In genomic region chr17:66970797-66971196, GRCh38 we compare ENCODE assay signal across 16 cellular contexts. TPM values are rescaled to one million over a fixed set of nuclear protein-coding genes. Genes with fewer than 3 reads are reported as not detected.
A peak's percentile ranks its signal among the peaks of the same experiment; 100 is the strongest.
DNase-seq lines count a peak whose midpoint lies in the region; TF ChIP-seq lines count a peak whose summit lies in the region.
"Had no signal": no experiment of that assay in that cellular context is flagged by ENCODE, and none has a peak within 500 bp of the region (broad histone marks: within the 10 kb centered on the region; RNA-seq: fewer than 3 reads in every experiment).

No MANE protein-coding gene starts in this region.

- H3K27ac Mint-ChIP-seq in Caco-2 (ENCODE audit: unreplicated experiment) (peak overlapping the region; percentile 43), neural progenitor cell (peak overlapping the region; percentile 76), type B pancreatic cell (peak overlapping the region; percentile 9)
- H3K27ac Mint-ChIP-seq: CD14-positive monocyte had no signal

- TF ChIP-seq CTCF in Caco-2 (IDR thresholded peaks at IDR 0.05; ENCODE audit: insufficient read depth in 1 of 2, low read depth in 1 of 2, low read length in 1 of 2, severe bottlenecking in 1 of 2, unreplicated experiment in 1 of 2), result no peak
- TF ChIP-seq CTCF in neural progenitor cell (IDR thresholded peaks at IDR 0.05), result no peak
- TF ChIP-seq CTCF in type B pancreatic cell (conservative IDR thresholded peaks at IDR 0.05), result no peak
- no peak for TF ChIP-seq CTCF in MM.1S (IDR thresholded peaks at IDR 0.05; ENCODE audit: low read length)

- H3K36me3 ChIP-seq in Caco-2 (ENCODE audit: control insufficient read depth, insufficient read depth, low read length) (peaks cover 2% of the 10 kb centered on the region; the same call in 1 of the 2 replicates), neural progenitor cell (no peaks in the 10 kb centered on the region), MM.1S (replicated peaks; ENCODE audit: insufficient read depth, low read length) (no peaks in the 10 kb centered on the region)
- H3K36me3 ChIP-seq: BLaER1, HAP-1 had no signal

- H3K27me3 Mint-ChIP-seq in Caco-2 (ENCODE audit: insufficient read depth, unreplicated experiment) (no peaks in the 10 kb centered on the region), neural progenitor cell (ENCODE audit: insufficient read depth, low read depth) (peaks cover 14% of the 10 kb centered on the region), type B pancreatic cell (peaks cover 19% of the 10 kb centered on the region)

- POLR2A ChIA-PET in Caco-2 (lab: Charles Lee), result no interaction called here

- H3K4me3 ChIP-seq in Caco-2 (ENCODE audit: low read depth, low read length) (no peak overlapping the region), neural progenitor cell (no peak overlapping the region), MM.1S (ENCODE audit: low read length) (no peak overlapping the region)
- H3K4me3 ChIP-seq: BLaER1, GM23248, HAP-1 had no signal

- H3K9me3 ChIP-seq in Caco-2 (no peaks in the 10 kb centered on the region), neural progenitor cell (ENCODE audit: low read depth) (no peaks in the 10 kb centered on the region), MM.1S (replicated peaks; ENCODE audit: insufficient read depth, low read length) (no peaks in the 10 kb centered on the region)
- H3K9me3 ChIP-seq: BLaER1, HAP-1 had no signal

- DNase-seq in Caco-2, result no peak
- DNase-seq in caudate nucleus (lab: John Stamatoyannopoulos, UW), result no peak
- no peak for DNase-seq in neural progenitor cell (ENCODE audit: low spot score)
- DNase-seq in type B pancreatic cell (ENCODE audit: extremely low spot score, unreplicated experiment), result no peak
- no peak for DNase-seq in MM.1S
- no peak for DNase-seq in NCI-H69 (lab: John Stamatoyannopoulos, UW)
- no peak for DNase-seq in NCI-H226
- DNase-seq: 8988T; Calu3; CD4-positive, alpha-beta memory T cell; DMS79 treated with DMSO at 0.1 percent for 48 hours; GF-D8; GM23248 had no signal

- CTCF ChIA-PET in Caco-2 (lab: Charles Lee), result interaction anchor here (0.5 to 0.9 kb wide), 2 partner anchors 19 to 127 kb away, joined by 3 read pairs; no protein-coding TSS in a partner anchor

- H3K36me3 Mint-ChIP-seq in Caco-2 (ENCODE audit: insufficient read depth, unreplicated experiment), result peaks cover 7% of the 10 kb centered on the region
- H3K36me3 Mint-ChIP-seq in neural progenitor cell, result peaks cover 30% of the 10 kb centered on the region
- H3K36me3 Mint-ChIP-seq in type B pancreatic cell, result peaks cover 13% of the 10 kb centered on the region
- H3K36me3 Mint-ChIP-seq: CD14-positive monocyte; CD4-positive, alpha-beta memory T cell had no signal

- H3F3A ChIP-seq in neural progenitor cell (ENCODE audit: low read depth), result no peaks in the 10 kb centered on the region
- no peaks in the 10 kb centered on the region for H3F3A ChIP-seq in MM.1S (ENCODE audit: insufficient read depth, low read length)

- peaks cover 40% of the 10 kb centered on the region for H3K4me1 ChIP-seq in Caco-2
- peaks cover 8% of the 10 kb centered on the region for H3K4me1 ChIP-seq in neural progenitor cell
- H3K4me1 ChIP-seq in MM.1S (ENCODE audit: low read length), result peaks cover 11% of the 10 kb centered on the region
- H3K4me1 ChIP-seq: HAP-1 had no signal

- H3K4me1 Mint-ChIP-seq in Caco-2 (ENCODE audit: low read depth, unreplicated experiment), result peaks cover 32% of the 10 kb centered on the region
- peaks cover 58% of the 10 kb centered on the region for H3K4me1 Mint-ChIP-seq in neural progenitor cell
- H3K4me1 Mint-ChIP-seq in type B pancreatic cell (ENCODE audit: unreplicated experiment), result peaks cover 38% of the 10 kb centered on the region

- H3K9ac ChIP-seq in neural progenitor cell (no peak overlapping the region), MM.1S (ENCODE audit: low read length) (no peak overlapping the region)
- H3K9ac ChIP-seq: BLaER1, GM23248 had no signal

- peaks cover 15% of the 10 kb centered on the region for H4K20me1 ChIP-seq in neural progenitor cell (ENCODE audit: low read depth)
- no peaks in the 10 kb centered on the region for H4K20me1 ChIP-seq in MM.1S (ENCODE audit: insufficient read depth, low read length)

- H3K9me3 Mint-ChIP-seq in Caco-2 (ENCODE audit: unreplicated experiment), result no peaks in the 10 kb centered on the region
- no peaks in the 10 kb centered on the region for H3K9me3 Mint-ChIP-seq in neural progenitor cell
- no peaks in the 10 kb centered on the region for H3K9me3 Mint-ChIP-seq in type B pancreatic cell
- H3K9me3 Mint-ChIP-seq: CD4-positive, alpha-beta memory T cell had no signal

- no peaks in the 10 kb centered on the region for H3K9me2 ChIP-seq in MM.1S (replicated peaks; ENCODE audit: insufficient read depth, low read length)

- H3K27me3 ChIP-seq in Caco-2 (replicated peaks; ENCODE audit: control insufficient read depth, insufficient read depth, low read length), result no peaks in the 10 kb centered on the region
- peaks cover 37% of the 10 kb centered on the region for H3K27me3 ChIP-seq in neural progenitor cell
- peaks cover 37% of the 10 kb centered on the region for H3K27me3 ChIP-seq in MM.1S (replicated peaks; ENCODE audit: insufficient read depth, low read length)

- H3K27ac ChIP-seq in caudate nucleus (ENCODE audit: low read depth, low read length) (peak overlapping the region; percentile 16), neural progenitor cell (no peak overlapping the region), MM.1S (ENCODE audit: low read length) (no peak overlapping the region)
- H3K27ac ChIP-seq: BLaER1, GM23248 had no signal

- BruUV-seq in Caco-2 (replicated peaks; lab: Mats Ljungman, UMichigan), result no TSS peak

- H3K4me2 ChIP-seq in neural progenitor cell (no peak overlapping the region), MM.1S (ENCODE audit: low read depth, low read length) (no peak overlapping the region)

- H2AFZ ChIP-seq in neural progenitor cell (replicated peaks), result no peak overlapping the region
- H2AFZ ChIP-seq in MM.1S (ENCODE audit: low read length), result no peak overlapping the region
- H2AFZ ChIP-seq: GM23248 had no signal

- no peaks in the 10 kb centered on the region for H3K79me2 ChIP-seq in neural progenitor cell (ENCODE audit: low read depth)
- no peaks in the 10 kb centered on the region for H3K79me2 ChIP-seq in MM.1S (ENCODE audit: low read length)

- intact Hi-C loops in Caco-2 (cut with micrococcal nuclease; ENCODE audit: unreplicated experiment), result no loop called here

- no peak overlapping the region for H3K4me3 Mint-ChIP-seq in Caco-2 (ENCODE audit: unreplicated experiment)
- no peak overlapping the region for H3K4me3 Mint-ChIP-seq in neural progenitor cell
- H3K4me3 Mint-ChIP-seq in type B pancreatic cell, result no peak overlapping the region
- H3K4me3 Mint-ChIP-seq: CD4-positive, alpha-beta memory T cell had no signal

RNA-seq across cellular contexts. Expression of gene CACNG4, which starts 6.3 kb away (rescaled TPM):
- total RNA-seq in Caco-2 (2022), result 10.1 and 12.8 TPM in 2 replicates
- total RNA-seq in neural progenitor cell (ENCODE audit: low replicate concordance), result 0.34 and 1.2 TPM in 2 replicates
- total RNA-seq in type B pancreatic cell (ENCODE audit: low replicate concordance), result 27.5 and 32.1 TPM in 2 replicates
- total RNA-seq: CD4-positive, alpha-beta memory T cell; GM23248 had no signal

Comparison
In these comparisons a context has a peak if more than half of its experiments do, and no peak if none do; other contexts are left out.
1. H3K27ac Mint-ChIP-seq: peak in every context shown above with its lines; median percentile 76 in neural progenitor cell; 43 in Caco-2; 9 in type B pancreatic cell.